ENCODE assay signal across 27 cellular contexts in the genomic region with DNA sequence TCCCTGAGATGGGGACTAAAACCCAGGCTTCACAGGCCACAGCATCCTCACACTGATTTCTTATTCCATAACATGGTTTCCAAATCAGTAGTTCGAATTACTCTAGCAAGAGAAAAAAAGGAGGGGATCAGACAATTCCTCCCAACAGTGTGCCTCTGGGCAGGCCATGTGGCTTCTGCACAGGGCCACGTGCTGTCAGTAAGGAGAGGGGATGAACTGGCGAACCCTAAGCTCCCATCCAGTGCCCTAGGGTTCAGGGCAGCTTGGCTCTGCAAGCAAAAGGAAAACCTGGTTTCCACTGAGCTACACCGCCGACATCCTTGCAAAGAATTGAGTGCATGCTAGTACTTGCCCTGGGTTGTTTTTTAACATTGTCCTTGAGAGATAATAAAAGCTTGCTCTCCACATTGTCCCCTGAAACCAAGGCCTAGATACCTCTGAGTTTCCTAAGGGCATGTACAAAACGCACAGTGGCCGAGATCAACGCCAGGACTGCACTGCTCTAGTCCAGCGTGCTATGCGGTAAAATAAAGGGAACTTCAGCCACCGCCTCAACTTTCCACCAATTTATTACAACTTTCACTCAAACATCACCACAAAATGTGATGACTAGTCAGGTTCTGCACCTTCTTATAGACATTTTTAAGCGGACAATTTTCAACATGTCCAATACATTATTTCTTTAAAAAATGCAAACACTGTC. TPM values are rescaled to one million over a fixed set of nuclear protein-coding genes. Genes with fewer than 3 reads are reported as not detected.
DNase-seq lines count a peak whose midpoint lies in the region; ATAC-seq, FAIRE-seq and TF ChIP-seq lines count a peak whose summit lies in the region.
"Had no signal": no experiment of that assay in that cellular context is flagged by ENCODE, and none has a peak within 500 bp of the region (broad histone marks: within the 10 kb centered on the region; RNA-seq: fewer than 3 reads in every experiment).

No MANE protein-coding gene starts in this region.

- H3K4me3 ChIP-seq in HepG2 (replicated peaks in 1 of 3; ENCODE audit: insufficient read depth in 1 of 3, low read depth in 2 of 3, low read length in 3 of 3): no peak overlapping the region
- no peak overlapping the region for H3K4me3 ChIP-seq in right lobe of liver
- peak overlapping the region in 1 of 4 donors; percentile 15 for H3K4me3 ChIP-seq in adrenal gland
- no peak overlapping the region for H3K4me3 ChIP-seq in keratinocyte (ENCODE audit: control insufficient read depth in 2 of 3, extremely low read depth in 1 of 3, insufficient read depth in 2 of 3, low read depth in 1 of 3, low read length in 3 of 3)
- H3K4me3 ChIP-seq in upper lobe of right lung: no peak overlapping the region
- no peak overlapping the region for H3K4me3 ChIP-seq in naive thymus-derived CD4-positive, alpha-beta T cell (ENCODE audit: low read length)
- H3K4me3 ChIP-seq: HAP-1, hepatocyte, left ventricle myocardium inferior, vagina had no signal

- TF ChIP-seq EP300 in HepG2 (IDR thresholded peaks at IDR 0.05; ENCODE audit: low read depth in 2 of 2, low read length in 2 of 2) (no peak), HepG2 (CRISPR knock-in tag; IDR thresholded peaks at IDR 0.05; ENCODE audit: borderline replicate concordance) (no peak)

- H3K9me3 Mint-ChIP-seq in naive thymus-derived CD4-positive, alpha-beta T cell: peaks cover 0 to 15% (median 7%) of the 10 kb centered on the region in 11 donors
- H3K9me3 Mint-ChIP-seq: dendritic cell treated with granulocyte-macrophage colony-stimulating factor and Interleukin-4, amounts not matched to agents 40 ng/mL and 50 ng/mL, for 4 days had no signal

- 89% methylated on average over 10 of the region's 12 CpGs for WGBS in HepG2 (ENCODE audit: low lambda C conversion rate)
- 88% methylated on average over 10 of the region's 12 CpGs for WGBS in right lobe of liver (ENCODE audit: insufficient coverage, low coverage, low lambda C conversion rate, missing lambda C conversion rate)
- WGBS in adrenal gland, 4 donors: 47 to 63% (median 54%) methylated on average over 10 to 12 of the region's 12 CpGs

- TF ChIP-seq CTCF in HepG2 (CRISPR knock-in tag; IDR thresholded peaks at IDR 0.05) (no peak), right lobe of liver (IDR thresholded peaks at IDR 0.05) (no peak), adrenal gland (IDR thresholded peaks at IDR 0.05) (no peak), keratinocyte (optimal IDR thresholded peaks at IDR 0.05 in 1 of 3, IDR thresholded peaks at IDR 0.05 in 1 of 3, conservative IDR thresholded peaks at IDR 0.05 in 1 of 3; ENCODE audit: extremely low read depth in 1 of 3, insufficient read depth in 2 of 3, low read length in 3 of 3) (no peak), upper lobe of right lung (IDR thresholded peaks at IDR 0.05) (no peak)

- H3K4me1 ChIP-seq in HepG2 (ENCODE audit: insufficient read depth, low read length) (peaks cover 52% of the 10 kb centered on the region), right lobe of liver (peaks cover 0 to 11% (median 4%) of the 10 kb centered on the region in 4 donors), adrenal gland (replicated peaks in 1 of 2) (peaks cover 38 to 62% of the 10 kb centered on the region in 2 donors), keratinocyte (ENCODE audit: control insufficient read depth, extremely low read depth, insufficient read depth, low read length) (peaks cover 38% of the 10 kb centered on the region), upper lobe of right lung (peaks cover 31% of the 10 kb centered on the region)
- H3K4me1 ChIP-seq in naive thymus-derived CD4-positive, alpha-beta T cell (ENCODE audit: control insufficient read depth in 2 of 2, insufficient read depth in 2 of 2, low read length in 2 of 2): peaks cover 7 to 12% of the 10 kb centered on the region in 2 donors

- H4K20me1 ChIP-seq in HepG2 (ENCODE audit: insufficient read depth, low read length) (peaks cover 29% of the 10 kb centered on the region), keratinocyte (ENCODE audit: control insufficient read depth, extremely low read depth, insufficient read depth, low read length) (no peaks in the 10 kb centered on the region)

- ATAC-seq in HepG2 (no peak), right lobe of liver (no peak), upper lobe of right lung (no peak)
- no peak for ATAC-seq in naive thymus-derived CD4-positive, alpha-beta T cell
- ATAC-seq: activated CD8-positive, alpha-beta T cell treated with anti-CD3 and anti-CD28 coated beads for 36 hours; T-cell had no signal

- CTCF ChIA-PET in HepG2 (lab: Yijun Ruan, JAX; ENCODE audit: low intra/inter-chr PET ratio, low total read pairs): no interaction called here
- CTCF ChIA-PET in naive thymus-derived CD4-positive, alpha-beta T cell (lab: Charles Lee): no interaction called here

- H3K79me2 ChIP-seq in HepG2 (ENCODE audit: insufficient read depth, low read length): peaks cover 81% of the 10 kb centered on the region
- peaks cover 69% of the 10 kb centered on the region for H3K79me2 ChIP-seq in keratinocyte (ENCODE audit: control insufficient read depth, insufficient read depth, low read length)

- peaks cover 33 to 73% (median 63%) of the 10 kb centered on the region in 7 donors for H3K4me1 Mint-ChIP-seq in naive thymus-derived CD4-positive, alpha-beta T cell

- FAIRE-seq in HepG2 (lab: Jason Lieb, UNC) (no peak), keratinocyte (lab: Jason Lieb, UNC) (no peak), RCC 7860 (lab: Jason Lieb, UNC) (no peak)

- DNase-seq in HepG2 (ENCODE audit: low spot score) (no peak), right lobe of liver (no peak), adrenal gland (peak in 6 of 7 donors; percentile 41 to 77 (median 64)), keratinocyte (ENCODE audit: low read depth, low spot score) (no peak), upper lobe of right lung (peak; percentile 40), RCC 7860 (ENCODE audit: low spot score) (no peak)
- DNase-seq in activated CD4-positive, alpha-beta T cell treated with anti-CD3 and anti-CD28 coated beads for 48 hours: no peak
- DNase-seq in naive thymus-derived CD4-positive, alpha-beta T cell: no peak
- DNase-seq: ACHN; activated B cell treated with CpG ODN at 0.5 μM for 24 hours; activated CD8-positive, alpha-beta T cell treated with anti-CD3 and anti-CD28 coated beads for 36 hours; activated naive CD4-positive, alpha-beta T cell; activated T-cell treated with anti-CD3 and anti-CD28 coated beads for 4 hours; amygdala; C1 segment of cervical spinal cord; DMS 273 treated with DMSO at 0.1 percent for 48 hours; left ventricle myocardium inferior; MM.1S; NCI-H187; NCI-H226; NCI-H774; substantia nigra; T-cell had no signal

- dilution Hi-C loops in keratinocyte (cut with MboI; ENCODE audit: extremely low pct_ligation_motif_present, low sequenced_read_pairs): no loop called here

- TF ChIP-seq POLR2A in HepG2 (IDR thresholded peaks at IDR 0.05; ENCODE audit: insufficient read depth in 1 of 2, low read depth in 2 of 2, low read length in 2 of 2) (no peak), right lobe of liver (IDR thresholded peaks at IDR 0.05) (no peak), adrenal gland (IDR thresholded peaks at IDR 0.05) (peak in 1 of 2 donors; percentile 55)

- H3K27me3 ChIP-seq in HepG2 (ENCODE audit: control insufficient read depth in 1 of 2, insufficient read depth in 2 of 2, low read length in 2 of 2): no peaks in the 10 kb centered on the region
- no peaks in the 10 kb centered on the region for H3K27me3 ChIP-seq in right lobe of liver
- H3K27me3 ChIP-seq in adrenal gland: no peaks in the 10 kb centered on the region
- H3K27me3 ChIP-seq in keratinocyte (ENCODE audit: control insufficient read depth, extremely low read depth, insufficient read depth, low read length): no peaks in the 10 kb centered on the region
- H3K27me3 ChIP-seq in upper lobe of right lung: no peaks in the 10 kb centered on the region
- H3K27me3 ChIP-seq in naive thymus-derived CD4-positive, alpha-beta T cell (ENCODE audit: control insufficient read depth in 2 of 2, insufficient read depth in 2 of 2, low read length in 2 of 2): no peaks in the 10 kb centered on the region
- H3K27me3 ChIP-seq: hepatocyte, vagina had no signal

- TF ChIP-seq RAD21 in HepG2 (CRISPR knock-in tag; IDR thresholded peaks at IDR 0.05): no peak

- in situ Hi-C loops in HepG2 (cut with HindIII; ENCODE audit: extremely low pct_ligation_motif_present, low pct_unique_long_range_greater_than_20kb): no loop called here

- H3K9me3 ChIP-seq in HepG2 (ENCODE audit: low read length): no peaks in the 10 kb centered on the region
- H3K9me3 ChIP-seq in right lobe of liver: no peaks in the 10 kb centered on the region
- H3K9me3 ChIP-seq in adrenal gland (replicated peaks in 1 of 3): no peaks in the 10 kb centered on the region
- H3K9me3 ChIP-seq in keratinocyte (ENCODE audit: control insufficient read depth, low read depth, low read length): no peaks in the 10 kb centered on the region
- H3K9me3 ChIP-seq in upper lobe of right lung: no peaks in the 10 kb centered on the region
- H3K9me3 ChIP-seq in naive thymus-derived CD4-positive, alpha-beta T cell (ENCODE audit: control insufficient read depth in 2 of 3, low read length in 3 of 3): no peaks in the 10 kb centered on the region
- H3K9me3 ChIP-seq: left ventricle myocardium inferior, vagina had no signal

- peaks cover 2% of the 10 kb centered on the region for H3K9me1 ChIP-seq in keratinocyte (ENCODE audit: control insufficient read depth, extremely low read depth, insufficient read depth, low read length)

- H3K36me3 Mint-ChIP-seq in naive thymus-derived CD4-positive, alpha-beta T cell: peaks cover 5 to 35% (median 17%) of the 10 kb centered on the region in 5 donors

- no peak overlapping the region for H3K27ac ChIP-seq in HepG2 (ENCODE audit: extremely low read length, insufficient read depth, low read length)
- no peak overlapping the region for H3K27ac ChIP-seq in right lobe of liver
- H3K27ac ChIP-seq in adrenal gland: peak overlapping the region in 4 of 5 donors; percentile 23 to 75 (median 70)
- peak overlapping the region; percentile 36 for H3K27ac ChIP-seq in keratinocyte (ENCODE audit: control insufficient read depth, insufficient read depth, low read length)
- H3K27ac ChIP-seq in upper lobe of right lung: no peak overlapping the region
- H3K27ac ChIP-seq in naive thymus-derived CD4-positive, alpha-beta T cell (ENCODE audit: low read depth, low read length): no peak overlapping the region
- H3K27ac ChIP-seq: hepatocyte, left ventricle myocardium inferior, vagina had no signal

- peak overlapping the region in 1 of 10 donors; percentile 27 for H3K4me3 Mint-ChIP-seq in naive thymus-derived CD4-positive, alpha-beta T cell
- H3K4me3 Mint-ChIP-seq: activated B cell treated with CpG ODN at 0.5 μM for 24 hours; activated CD8-positive, alpha-beta T cell treated with anti-CD3 and anti-CD28 coated beads for 36 hours; dendritic cell treated with granulocyte-macrophage colony-stimulating factor and Interleukin-4, amounts not matched to agents 40 ng/mL and 50 ng/mL, for 4 days; T-cell had no signal

- H3K27ac Mint-ChIP-seq in naive thymus-derived CD4-positive, alpha-beta T cell: no peak overlapping the region
- H3K27ac Mint-ChIP-seq: activated B cell treated with CpG ODN at 0.5 μM for 24 hours; activated CD8-positive, alpha-beta T cell treated with anti-CD3 and anti-CD28 coated beads for 36 hours; dendritic cell treated with granulocyte-macrophage colony-stimulating factor and Interleukin-4, amounts not matched to agents 40 ng/mL and 50 ng/mL, for 4 days; T-cell had no signal

- intact Hi-C loops in HepG2 (cut with micrococcal nuclease; ENCODE audit: unreplicated experiment) (no loop called here), right lobe of liver (cut with DNase I) (loop anchor here in 1 of 2 donors (10.0 kb wide), 1 partner anchor 52 kb away; no protein-coding TSS in a partner anchor), adrenal gland (cut with DNase I) (no loop called here), upper lobe of right lung (cut with DNase I) (no loop called here)
- intact Hi-C loops in naive thymus-derived CD4-positive, alpha-beta T cell (cut with micrococcal nuclease): loop anchor here in 1 of 2 donors (10.0 kb wide), 1 partner anchor 1878 kb away; a partner anchor contains a TSS

- no peaks in the 10 kb centered on the region for H3K27me3 Mint-ChIP-seq in naive thymus-derived CD4-positive, alpha-beta T cell
- H3K27me3 Mint-ChIP-seq: activated B cell treated with CpG ODN at 0.5 μM for 24 hours; activated CD8-positive, alpha-beta T cell treated with anti-CD3 and anti-CD28 coated beads for 36 hours; dendritic cell treated with granulocyte-macrophage colony-stimulating factor and Interleukin-4, amounts not matched to agents 40 ng/mL and 50 ng/mL, for 4 days; T-cell had no signal

- H2AFZ ChIP-seq in HepG2 (ENCODE audit: low read length) (no peak overlapping the region), keratinocyte (ENCODE audit: control insufficient read depth, low read length) (no peak overlapping the region)
- H2AFZ ChIP-seq: hepatocyte had no signal

- no peaks in the 10 kb centered on the region; a peak in 1 of 5 replicates for H3K36me3 ChIP-seq in HepG2 (replicated peaks in 1 of 2; ENCODE audit: control insufficient read depth in 1 of 2, insufficient read depth in 2 of 2, low read length in 2 of 2)
- H3K36me3 ChIP-seq in right lobe of liver: no peaks in the 10 kb centered on the region
- H3K36me3 ChIP-seq in adrenal gland (replicated peaks in 1 of 2): no peaks in the 10 kb centered on the region
- peaks cover 0 to 9% of the 10 kb centered on the region in 2 experiments for H3K36me3 ChIP-seq in keratinocyte (ENCODE audit: control insufficient read depth in 2 of 2, extremely low read depth in 1 of 2, insufficient read depth in 2 of 2, low read length in 2 of 2)
- H3K36me3 ChIP-seq in upper lobe of right lung: no peaks in the 10 kb centered on the region
- H3K36me3 ChIP-seq in naive thymus-derived CD4-positive, alpha-beta T cell (ENCODE audit: control insufficient read depth in 2 of 3, insufficient read depth in 3 of 3, low read length in 3 of 3): no peaks in the 10 kb centered on the region
- H3K36me3 ChIP-seq: HAP-1, left ventricle myocardium inferior, vagina had no signal

- no TSS peak for BruUV-seq in HepG2 (replicated peaks; lab: Mats Ljungman, UMichigan)

- no peak overlapping the region for H3K9ac ChIP-seq in HepG2 (ENCODE audit: insufficient read depth, low read depth, low read length)
- H3K9ac ChIP-seq in keratinocyte (ENCODE audit: control insufficient read depth, extremely low read depth, insufficient read depth, low read length): peak overlapping the region; percentile 0

- POLR2A ChIA-PET in HepG2 (lab: Yijun Ruan, JAX): no interaction called here
- POLR2A ChIA-PET in naive thymus-derived CD4-positive, alpha-beta T cell (lab: Charles Lee): no interaction called here

- H3K4me2 ChIP-seq in HepG2 (ENCODE audit: low read depth, low read length) (no peak overlapping the region), keratinocyte (ENCODE audit: control insufficient read depth, extremely low read depth, insufficient read depth, low read depth, low read length) (peak overlapping the region; percentile 63)
- H3K4me2 ChIP-seq: hepatocyte had no signal

RNA-seq across cellular contexts. Expression of a gene that starts 4.5 kb away (rescaled TPM):
- total RNA-seq in HepG2 (2016; rRNA removed; fragmentation: Illumina TruSeq; extraction: Trizol) (10.2 and 12.4 TPM in 2 replicates), right lobe of liver (10 to 100 TPM in 3 of 6 experiments, 1 to 10 TPM in 3; 5.2 to 16.1 (median 10.4) TPM), adrenal gland (100 to 1,000 TPM in 1 of 8 donors, 10 to 100 TPM in 7; 25.7 to 108 (median 30.6) TPM), upper lobe of right lung (26.5 TPM)
- total RNA-seq in HepG2 (2016; cell fraction: cytosol; rRNA removed; fragmentation: Illumina TruSeq; extraction: Trizol; ENCODE audit: low read depth): 177 and 181 TPM in 2 replicates
- 8.9 and 16.6 TPM in 2 replicates for total RNA-seq in HepG2 (2016; cell fraction: insoluble cytoplasmic fraction; rRNA removed; fragmentation: Illumina TruSeq; extraction: Trizol)
- total RNA-seq in HepG2 (2016; cell fraction: membrane; rRNA removed; fragmentation: Illumina TruSeq; extraction: Trizol): 41.6 and 42.6 TPM in 2 replicates
- total RNA-seq in HepG2 (2016; cell fraction: nucleus; rRNA removed; fragmentation: Illumina TruSeq; extraction: Trizol): 13.3 and 18.1 TPM in 2 replicates
- polyA plus RNA-seq in HepG2 (2011; rRNA removed) (3.8 and 4.1 TPM in 2 replicates), adrenal gland (10 to 100 TPM in 1 of 3 donors, 1 to 10 TPM in 2; 4.6 to 17.9 (median 8.8) TPM), keratinocyte (5.0 to 8.3 TPM (median 6.0 TPM) in 3 replicates)
- polyA plus RNA-seq in HepG2 (2011; cell fraction: cytosol; rRNA removed): 4.6 and 6.9 TPM in 2 replicates
- polyA plus RNA-seq in HepG2 (2011; cell fraction: nucleus; rRNA removed): 5.7 and 6.6 TPM in 2 replicates
- polyA plus RNA-seq in HepG2 (2012): 6.8 and 8.3 TPM in 2 replicates
- polyA plus RNA-seq in HepG2 (2016; cell fraction: cytosol; fragmentation: Illumina TruSeq; extraction: Trizol; ENCODE audit: low read depth): 0.67 and 0.97 TPM in 2 replicates
- polyA plus RNA-seq in HepG2 (2016; cell fraction: insoluble cytoplasmic fraction; fragmentation: Illumina TruSeq; extraction: Trizol; ENCODE audit: low read depth): 8.6 and 9.1 TPM in 2 replicates
- 2.4 and 2.5 TPM in 2 replicates for polyA plus RNA-seq in HepG2 (2016; cell fraction: membrane; fragmentation: Illumina TruSeq; extraction: Trizol; ENCODE audit: low read depth)
- 13.6 and 16.2 TPM in 2 replicates for polyA plus RNA-seq in HepG2 (2016; cell fraction: nucleus; fragmentation: Illumina TruSeq; extraction: Trizol; ENCODE audit: insufficient read depth, low read depth)
- polyA minus RNA-seq in HepG2 (2011; rRNA and poly(A)+ RNA removed; ENCODE audit: low replicate concordance): 13.5 and 58.6 TPM in 2 replicates
- 18.0 and 25.6 TPM in 2 replicates for polyA minus RNA-seq in HepG2 (2011; cell fraction: cytosol; rRNA and poly(A)+ RNA removed)
- polyA minus RNA-seq in HepG2 (2011; cell fraction: nucleus; rRNA and poly(A)+ RNA removed): 10.9 and 12.2 TPM in 2 replicates
- 6.7 TPM for polyA plus RNA-seq in keratinocyte (2011; ENCODE audit: low read depth)
- 5.4 and 5.5 TPM in 2 replicates for polyA plus RNA-seq in keratinocyte (2011; cell fraction: cytosol; rRNA removed)
- 12.0 and 12.2 TPM in 2 replicates for polyA plus RNA-seq in keratinocyte (2011; cell fraction: nucleus; rRNA removed)
- 10.2 and 10.7 TPM in 2 replicates for polyA plus RNA-seq in keratinocyte (2012; ENCODE audit: low replicate concordance)
- polyA minus RNA-seq in keratinocyte: 11.7 to 20.7 TPM (median 17.3 TPM) in 3 replicates
- polyA minus RNA-seq in keratinocyte (2011; cell fraction: cytosol; rRNA and poly(A)+ RNA removed): 43.2 TPM
- 12.7 and 14.0 TPM in 2 replicates for polyA minus RNA-seq in keratinocyte (2011; cell fraction: nucleus; rRNA and poly(A)+ RNA removed)
- 10 to 100 TPM; 16.4 to 34.3 (median 23.6) TPM for total RNA-seq in naive thymus-derived CD4-positive, alpha-beta T cell
- polyA plus RNA-seq in naive thymus-derived CD4-positive, alpha-beta T cell: 1 to 10 TPM in 1 of 2 donors, under 1 TPM in 1; 0.65 to 4.0 TPM

RNA-seq across cellular contexts. Expression of a gene that starts 58.4 kb away (rescaled TPM):
- total RNA-seq in HepG2 (2016; rRNA removed; fragmentation: Illumina TruSeq; extraction: Trizol) (28.7 and 32.2 TPM in 2 replicates), right lobe of liver (10 to 100 TPM; 15.2 to 27.0 (median 16.5) TPM), adrenal gland (10 to 100 TPM; 25.5 to 51.8 (median 37.9) TPM), upper lobe of right lung (30.1 TPM)
- 64.3 and 65.0 TPM in 2 replicates for total RNA-seq in HepG2 (2016; cell fraction: cytosol; rRNA removed; fragmentation: Illumina TruSeq; extraction: Trizol; ENCODE audit: low read depth)
- 24.0 and 31.6 TPM in 2 replicates for total RNA-seq in HepG2 (2016; cell fraction: insoluble cytoplasmic fraction; rRNA removed; fragmentation: Illumina TruSeq; extraction: Trizol)
- 72.1 and 78.0 TPM in 2 replicates for total RNA-seq in HepG2 (2016; cell fraction: membrane; rRNA removed; fragmentation: Illumina TruSeq; extraction: Trizol)
- 18.2 and 19.5 TPM in 2 replicates for total RNA-seq in HepG2 (2016; cell fraction: nucleus; rRNA removed; fragmentation: Illumina TruSeq; extraction: Trizol)
- polyA plus RNA-seq in HepG2 (2011; rRNA removed) (30.2 and 34.1 TPM in 2 replicates), adrenal gland (10 to 100 TPM; 20.2 to 63.3 (median 60.5) TPM), keratinocyte (37.8 to 55.9 TPM (median 50.7 TPM) in 3 replicates)
- polyA plus RNA-seq in HepG2 (2011; cell fraction: cytosol; rRNA removed): 21.2 and 27.8 TPM in 2 replicates
- polyA plus RNA-seq in HepG2 (2011; cell fraction: nucleus; rRNA removed): 62.0 and 64.4 TPM in 2 replicates
- polyA plus RNA-seq in HepG2 (2012): 11.8 and 12.0 TPM in 2 replicates
- polyA plus RNA-seq in HepG2 (2016; cell fraction: cytosol; fragmentation: Illumina TruSeq; extraction: Trizol; ENCODE audit: low read depth): 61.3 and 64.0 TPM in 2 replicates
- 30.7 and 32.1 TPM in 2 replicates for polyA plus RNA-seq in HepG2 (2016; cell fraction: insoluble cytoplasmic fraction; fragmentation: Illumina TruSeq; extraction: Trizol; ENCODE audit: low read depth)
- polyA plus RNA-seq in HepG2 (2016; cell fraction: membrane; fragmentation: Illumina TruSeq; extraction: Trizol; ENCODE audit: low read depth): 65.3 TPM in 2 replicates
- 36.3 and 39.7 TPM in 2 replicates for polyA plus RNA-seq in HepG2 (2016; cell fraction: nucleus; fragmentation: Illumina TruSeq; extraction: Trizol; ENCODE audit: insufficient read depth, low read depth)
- 13.4 and 58.0 TPM in 2 replicates for polyA minus RNA-seq in HepG2 (2011; rRNA and poly(A)+ RNA removed; ENCODE audit: low replicate concordance)
- 6.0 and 8.0 TPM in 2 replicates for polyA minus RNA-seq in HepG2 (2011; cell fraction: cytosol; rRNA and poly(A)+ RNA removed)
- 11.2 and 18.6 TPM in 2 replicates for polyA minus RNA-seq in HepG2 (2011; cell fraction: nucleus; rRNA and poly(A)+ RNA removed)
- polyA plus RNA-seq in keratinocyte (2011; ENCODE audit: low read depth): 80.6 TPM
- 39.5 and 50.0 TPM in 2 replicates for polyA plus RNA-seq in keratinocyte (2011; cell fraction: cytosol; rRNA removed)
- polyA plus RNA-seq in keratinocyte (2011; cell fraction: nucleus; rRNA removed): 36.5 and 39.7 TPM in 2 replicates
- polyA plus RNA-seq in keratinocyte (2012; ENCODE audit: low replicate concordance): 26.0 and 32.9 TPM in 2 replicates
- 28.3 to 36.6 TPM (median 33.5 TPM) in 3 replicates for polyA minus RNA-seq in keratinocyte
- polyA minus RNA-seq in keratinocyte (2011; cell fraction: cytosol; rRNA and poly(A)+ RNA removed): 32.4 TPM
- polyA minus RNA-seq in keratinocyte (2011; cell fraction: nucleus; rRNA and poly(A)+ RNA removed): 8.9 and 11.3 TPM in 2 replicates
- 10 to 100 TPM; 28.6 to 36.1 (median 32.2) TPM for total RNA-seq in naive thymus-derived CD4-positive, alpha-beta T cell
- polyA plus RNA-seq in naive thymus-derived CD4-positive, alpha-beta T cell: 10 to 100 TPM; 19.6 to 24.8 TPM

Comparison
In these comparisons a context has a peak if more than half of its experiments do, and no peak if none do; other contexts are left out.
1. DNase-seq: peak in adrenal gland (6 of 7) and upper lobe of right lung (single experiment); none in HepG2 (single experiment), right lobe of liver (0 of 3), keratinocyte (single experiment), activated CD4-positive, alpha-beta T cell treated with anti-CD3 and anti-CD28 coated beads for 48 hours (single experiment), naive thymus-derived CD4-positive, alpha-beta T cell (0 of 9) and RCC 7860 (single experiment).
2. H3K27ac ChIP-seq: peak in adrenal gland (4 of 5) and keratinocyte (single experiment); none in HepG2 (single experiment), right lobe of liver (0 of 3), upper lobe of right lung (single experiment) and naive thymus-derived CD4-positive, alpha-beta T cell (single experiment).